25 cellular contexts compared by ENCODE assay signal in the genomic region with DNA sequence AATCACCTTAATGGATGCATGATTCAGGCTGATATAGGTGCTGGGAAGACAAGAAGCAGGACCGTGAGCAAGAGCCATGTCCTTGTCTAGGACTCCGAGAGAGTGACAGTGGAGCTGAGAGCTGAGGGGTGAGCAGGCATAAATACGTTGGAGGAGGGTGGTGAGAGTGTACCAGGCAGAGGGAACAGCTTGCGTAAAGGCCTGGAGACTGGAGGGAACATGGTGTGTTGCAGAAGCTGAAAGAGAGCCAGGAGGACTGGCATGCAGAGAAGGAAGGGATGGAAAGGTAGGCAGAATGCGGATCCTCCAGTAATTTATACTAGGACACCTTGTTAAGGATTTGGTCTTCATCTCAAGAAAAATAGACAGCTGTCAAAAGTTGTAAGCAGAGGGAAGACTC.
"Had no signal": no experiment of that assay in that cellular context is flagged by ENCODE, and none has a peak within 500 bp of the region (broad histone marks: within the 10 kb centered on the region; RNA-seq: fewer than 3 reads in every experiment).

No MANE protein-coding gene starts in this region.

- DNase-seq: activated CD4-positive, alpha-beta T cell treated with anti-CD3 and anti-CD28 coated beads, Interleukin-2, amount 10 ng/mL, durations not matched to agents 24 days and 14 days; activated CD4-positive, alpha-beta T cell treated with anti-CD3 and anti-CD28 coated beads, Interleukin-2, amount 50 U/mL, for 4 hours; activated CD4-positive, CD25-positive, alpha-beta regulatory T cell; activated CD8-positive, alpha-beta T cell treated with anti-CD3 and anti-CD28 coated beads for 36 hours; activated gamma-delta T cell treated with Interleukin-2 at 50 U/mL for 16 hours; activated naive CD4-positive, alpha-beta T cell treated with anti-CD3 and anti-CD28 coated beads for 36 hours; activated T-cell treated with anti-CD3 and anti-CD28 coated beads, Interleukin-2, amount 50 U/mL, for 4 hours; adrenal gland; body of pancreas; cerebellar nuclear complex; NCI-H1092 treated with DMSO at 0.1 percent for 48 hours; NCI-H146; NCI-H2081; NCI-H345; NCI-H526; NCI-H748 treated with DMSO at 0.1 percent for 48 hours; NK-92 treated with Interleukin-12 subunit alpha and Interleukin-12 subunit beta, amount 100 ng/mL, for 24 hours; PC-9; SIG-M5; SW 1271; T-helper 1 cell; T-helper 2 cell; T-helper 9 cell had no signal

- H3K9me3 Mint-ChIP-seq: activated CD4-positive, alpha-beta T cell treated with anti-CD3 and anti-CD28 coated beads, Interleukin-2, amount 10 ng/mL, durations not matched to agents 24 days and 14 days; activated CD8-positive, alpha-beta T cell treated with anti-CD3 and anti-CD28 coated beads for 36 hours; activated naive CD4-positive, alpha-beta T cell treated with anti-CD3 and anti-CD28 coated beads for 36 hours; activated naive CD4-positive, alpha-beta T cell treated with anti-CD3 and anti-CD28 coated beads, Interleukin-2, amount 50 U/mL, for 72 hours; activated T-cell treated with anti-CD3 and anti-CD28 coated beads, Interleukin-2, amount 50 U/mL, for 4 hours; activated T-helper 1 cell treated with anti-CD3 and anti-CD28 coated beads, Interleukin-12 subunit alpha, Interleukin-12 subunit beta, Interleukin-2, Interleukin-4 antibody, amounts not matched to agents 30 ng/mL and 10 ng/mL and 1 ng/mL, durations not matched to agents 14 hours and 24 hours and 36 hours had no signal

- H3K36me3 Mint-ChIP-seq: activated naive CD4-positive, alpha-beta T cell treated with anti-CD3 and anti-CD28 coated beads, Interleukin-2, amount 50 U/mL, for 72 hours had no signal

- H3K4me1 Mint-ChIP-seq: activated CD4-positive, alpha-beta T cell treated with anti-CD3 and anti-CD28 coated beads, Interleukin-2, amount 10 ng/mL, durations not matched to agents 24 days and 14 days had no signal

- H3K27ac Mint-ChIP-seq: activated CD4-positive, alpha-beta T cell treated with anti-CD3 and anti-CD28 coated beads, Interleukin-2, amount 10 ng/mL, durations not matched to agents 24 days and 14 days; activated CD8-positive, alpha-beta T cell treated with anti-CD3 and anti-CD28 coated beads for 36 hours; activated naive CD4-positive, alpha-beta T cell treated with anti-CD3 and anti-CD28 coated beads for 36 hours; activated naive CD4-positive, alpha-beta T cell treated with anti-CD3 and anti-CD28 coated beads, Interleukin-2, amount 50 U/mL, for 72 hours; activated T-helper 1 cell treated with anti-CD3 and anti-CD28 coated beads, Interleukin-12 subunit alpha, Interleukin-12 subunit beta, Interleukin-2, Interleukin-4 antibody, amounts not matched to agents 30 ng/mL and 10 ng/mL and 1 ng/mL, durations not matched to agents 14 hours and 24 hours and 36 hours had no signal

- H3K27me3 Mint-ChIP-seq: activated CD4-positive, alpha-beta T cell treated with anti-CD3 and anti-CD28 coated beads, Interleukin-2, amount 10 ng/mL, durations not matched to agents 24 days and 14 days had no signal

- H3K4me3 Mint-ChIP-seq: activated CD4-positive, alpha-beta T cell treated with anti-CD3 and anti-CD28 coated beads, Interleukin-2, amount 10 ng/mL, durations not matched to agents 24 days and 14 days; activated CD8-positive, alpha-beta T cell treated with anti-CD3 and anti-CD28 coated beads for 36 hours; activated naive CD4-positive, alpha-beta T cell treated with anti-CD3 and anti-CD28 coated beads for 36 hours; activated T-cell treated with anti-CD3 and anti-CD28 coated beads, Interleukin-2, amount 50 U/mL, for 4 hours; activated T-helper 1 cell treated with anti-CD3 and anti-CD28 coated beads, Interleukin-12 subunit alpha, Interleukin-12 subunit beta, Interleukin-2, Interleukin-4 antibody, amounts not matched to agents 30 ng/mL and 10 ng/mL and 1 ng/mL, durations not matched to agents 14 hours and 24 hours and 36 hours had no signal
